ENCODE assay signal across 9 cellular contexts in the genomic region with DNA sequence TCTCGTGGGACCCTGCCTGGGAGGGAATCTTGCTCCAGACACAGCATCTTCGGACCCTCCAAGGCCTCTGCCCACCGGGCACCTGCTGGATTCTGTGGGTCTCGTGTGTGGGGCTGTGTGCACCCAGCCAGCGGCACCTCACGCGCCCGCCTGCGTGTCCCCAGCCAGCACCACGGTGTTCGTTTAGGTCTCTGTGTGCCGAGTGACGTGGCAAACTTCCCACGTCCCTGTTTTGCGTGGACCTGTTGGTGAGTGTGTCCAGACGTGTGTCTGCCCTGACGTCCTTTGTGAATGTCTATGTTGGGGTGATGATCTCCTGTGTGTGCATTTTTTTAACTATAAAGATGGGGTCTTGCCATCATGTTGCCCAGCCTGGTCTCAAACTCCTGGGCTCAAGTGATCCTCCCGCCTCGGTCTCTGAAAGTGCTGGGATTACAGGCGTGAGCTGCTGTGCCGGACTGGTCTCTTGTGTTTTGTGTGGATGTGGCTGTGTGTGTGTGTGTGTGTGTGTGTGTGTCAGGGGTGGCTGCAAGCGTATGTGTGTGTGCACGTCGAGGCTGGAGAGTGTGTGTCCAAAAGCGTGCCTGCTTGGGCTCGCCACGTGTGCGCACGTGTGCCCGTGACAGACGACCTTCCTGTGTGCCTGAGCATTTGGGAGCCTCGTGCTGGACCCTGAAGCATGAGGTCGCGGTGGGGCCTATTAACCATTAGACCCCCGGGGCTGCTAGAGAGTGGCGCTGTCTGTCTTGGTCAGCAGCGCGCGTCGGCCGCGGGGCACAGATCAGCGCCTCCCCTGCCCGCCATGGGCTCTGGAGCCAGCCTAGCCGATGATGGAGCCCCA. TPM values are rescaled to one million over a fixed set of nuclear protein-coding genes. Genes with fewer than 3 reads are reported as not detected.
DNase-seq lines count a peak whose midpoint lies in the region; ATAC-seq and TF ChIP-seq lines count a peak whose summit lies in the region.
"Had no signal": no experiment of that assay in that cellular context is flagged by ENCODE, and none has a peak within 500 bp of the region (broad histone marks: within the 10 kb centered on the region; RNA-seq: fewer than 3 reads in every experiment).

No MANE protein-coding gene starts in this region.

- no peak for TF ChIP-seq EP300 in esophagus muscularis mucosa (IDR thresholded peaks at IDR 0.05)

- DNase-seq in CD8-positive, alpha-beta memory T cell, result no peak
- DNase-seq in SJSA1 (ENCODE audit: low read depth in 1 of 2, low spot score in 2 of 2) (no peak), esophagus muscularis mucosa (ENCODE audit: extremely low spot score) (no peak), gastrocnemius medialis (no peak), HAP-1 (ENCODE audit: low spot score in 2 of 2) (no peak), NCI-H2171 (lab: John Stamatoyannopoulos, UW) (no peak), islet precursor cell (no peak)

- H3K36me3 Mint-ChIP-seq in CD8-positive, alpha-beta memory T cell, result peaks cover 0 to 4% (median 3%) of the 10 kb centered on the region in 3 donors

- peaks cover 0 to 2% (median 0%) of the 10 kb centered on the region in 5 donors for H3K9me3 Mint-ChIP-seq in CD8-positive, alpha-beta memory T cell

- no peaks in the 10 kb centered on the region for H3K9me3 ChIP-seq in CD8-positive, alpha-beta memory T cell (ENCODE audit: low read length)
- H3K9me3 ChIP-seq in SJSA1 (replicated peaks) (no peaks in the 10 kb centered on the region), esophagus muscularis mucosa (no peaks in the 10 kb centered on the region), gastrocnemius medialis (no peaks in the 10 kb centered on the region), HAP-1 (no peaks in the 10 kb centered on the region)

- peaks cover 13% of the 10 kb centered on the region for H3K4me1 ChIP-seq in CD8-positive, alpha-beta memory T cell (ENCODE audit: insufficient read depth, low read length)
- peaks cover 15% of the 10 kb centered on the region for H3K4me1 ChIP-seq in SJSA1 (replicated peaks)
- peaks cover 11 to 29% (median 23%) of the 10 kb centered on the region in 4 donors for H3K4me1 ChIP-seq in esophagus muscularis mucosa
- H3K4me1 ChIP-seq in gastrocnemius medialis, result peaks cover 0 to 7% of the 10 kb centered on the region in 2 donors
- H3K4me1 ChIP-seq in HAP-1, result no peaks in the 10 kb centered on the region

- ATAC-seq in gastrocnemius medialis, result no peak
- no peak for ATAC-seq in HG03432 (IDR thresholded peaks at IDR 0.05; ENCODE audit: unreplicated experiment)

- peaks cover 19 to 26% (median 24%) of the 10 kb centered on the region in 3 donors for H3K4me1 Mint-ChIP-seq in CD8-positive, alpha-beta memory T cell

- TF ChIP-seq CTCF in esophagus muscularis mucosa (IDR thresholded peaks at IDR 0.05), result no peak
- no peak for TF ChIP-seq CTCF in gastrocnemius medialis (IDR thresholded peaks at IDR 0.05 in 4 of 5, conservative IDR thresholded peaks at IDR 0.05 in 1 of 5)

- no peaks in the 10 kb centered on the region for H3K36me3 ChIP-seq in CD8-positive, alpha-beta memory T cell (ENCODE audit: insufficient read depth, low read length)
- peaks cover 3% of the 10 kb centered on the region; the same call in 1 of the 2 replicates for H3K36me3 ChIP-seq in SJSA1
- H3K36me3 ChIP-seq in esophagus muscularis mucosa, result peaks cover 0 to 9% (median 7%) of the 10 kb centered on the region in 4 donors
- no peaks in the 10 kb centered on the region for H3K36me3 ChIP-seq in gastrocnemius medialis
- peaks cover 24% of the 10 kb centered on the region for H3K36me3 ChIP-seq in HAP-1 (replicated peaks)

- in situ Hi-C loops in gastrocnemius medialis (cut with MboI; ENCODE audit: low sequenced_read_pairs in 4 of 4), result no loop called here
- in situ Hi-C loops in HAP-1 (cut with MboI; ENCODE audit: low sequenced_read_pairs), result no loop called here

- H3K27ac Mint-ChIP-seq in CD8-positive, alpha-beta memory T cell, result peak overlapping the region; percentile 0 to 79 (median 56)

- peak overlapping the region; percentile 22 for H3K4me3 ChIP-seq in CD8-positive, alpha-beta memory T cell (ENCODE audit: low read length)
- H3K4me3 ChIP-seq in SJSA1 (peak overlapping the region; percentile 23), esophagus muscularis mucosa (peak overlapping the region; percentile 42 to 57 (median 44)), gastrocnemius medialis (peak overlapping the region; percentile 34 to 50 (median 44)), HAP-1 (no peak overlapping the region)

- no peak for TF ChIP-seq POLR2A in esophagus muscularis mucosa (IDR thresholded peaks at IDR 0.05; ENCODE audit: low read depth)
- TF ChIP-seq POLR2A in gastrocnemius medialis (IDR thresholded peaks at IDR 0.05), result no peak

- intact Hi-C loops in esophagus muscularis mucosa (cut with DNase I), result loop anchor here (5.0 kb wide), 1 partner anchor 36 kb away; no protein-coding TSS in a partner anchor
- intact Hi-C loops in gastrocnemius medialis (cut with DNase I; ENCODE audit: low total_unique reads), result no loop called here

- CTCF ChIA-PET in CD8-positive, alpha-beta memory T cell (lab: Charles Lee), result no interaction called here

- POLR2A ChIA-PET in CD8-positive, alpha-beta memory T cell (lab: Charles Lee), result no interaction called here

- H3K4me3 Mint-ChIP-seq in CD8-positive, alpha-beta memory T cell, result peak overlapping the region; percentile 58 to 76 (median 75)

- H3K27me3 ChIP-seq in CD8-positive, alpha-beta memory T cell (ENCODE audit: insufficient read depth, low read length, poor library complexity, severe bottlenecking), result no peaks in the 10 kb centered on the region
- H3K27me3 ChIP-seq in SJSA1 (replicated peaks) (no peaks in the 10 kb centered on the region), esophagus muscularis mucosa (no peaks in the 10 kb centered on the region), gastrocnemius medialis (no peaks in the 10 kb centered on the region), HAP-1 (ENCODE audit: low read depth) (no peaks in the 10 kb centered on the region)

- no peaks in the 10 kb centered on the region for H3K27me3 Mint-ChIP-seq in CD8-positive, alpha-beta memory T cell

- WGBS in esophagus muscularis mucosa, result 62% methylated on average over 16 of the region's 45 CpGs

- no peak overlapping the region for H3K27ac ChIP-seq in CD8-positive, alpha-beta memory T cell (ENCODE audit: low read depth, low read length)
- H3K27ac ChIP-seq in SJSA1, result no peak overlapping the region
- peak overlapping the region; percentile 72 to 84 (median 79) for H3K27ac ChIP-seq in esophagus muscularis mucosa (replicated peaks in 1 of 4)
- H3K27ac ChIP-seq in gastrocnemius medialis, result peak overlapping the region in 1 of 4 donors; percentile 68

RNA-seq across cellular contexts. Expression of a gene that starts 15.7 kb away (rescaled TPM):
- total RNA-seq in CD8-positive, alpha-beta memory T cell, result 10 to 100 TPM; 12.8 to 15.9 TPM
- 0.49 TPM for polyA plus RNA-seq in CD8-positive, alpha-beta memory T cell
- 4.2 and 8.1 TPM in 2 replicates for total RNA-seq in SJSA1 (2014; rRNA removed; shearing (Covaris generic))
- 1 to 10 TPM; 2.9 to 8.4 (median 5.0) TPM for total RNA-seq in esophagus muscularis mucosa
- 1 to 10 TPM; 1.8 to 9.9 (median 7.8) TPM for total RNA-seq in gastrocnemius medialis

RNA-seq across cellular contexts. Expression of a gene that starts 24.4 kb away (rescaled TPM):
- total RNA-seq in CD8-positive, alpha-beta memory T cell, result 1 to 10 TPM; 1.2 to 2.3 TPM
- 0.49 TPM for polyA plus RNA-seq in CD8-positive, alpha-beta memory T cell
- total RNA-seq in SJSA1 (2014; rRNA removed; shearing (Covaris generic)), result not detected in 2 replicates
- total RNA-seq in esophagus muscularis mucosa, result not detected
- total RNA-seq in gastrocnemius medialis, result not detected

RNA-seq across cellular contexts. Expression of a gene that starts 28.5 kb away (rescaled TPM):
- 10 to 100 TPM; 60.7 to 65.2 TPM for total RNA-seq in CD8-positive, alpha-beta memory T cell
- polyA plus RNA-seq in CD8-positive, alpha-beta memory T cell, result 197 TPM
- total RNA-seq in SJSA1 (2014; rRNA removed; shearing (Covaris generic)), result 23.9 and 38.2 TPM in 2 replicates
- 10 to 100 TPM; 32.0 to 52.5 (median 40.0) TPM for total RNA-seq in esophagus muscularis mucosa
- total RNA-seq in gastrocnemius medialis, result 10 to 100 TPM; 37.2 to 49.1 (median 44.3) TPM

RNA-seq across cellular contexts. Expression of a gene that starts 42.6 kb away (rescaled TPM):
- total RNA-seq in CD8-positive, alpha-beta memory T cell, result 100 to 1,000 TPM; 108 to 133 TPM
- polyA plus RNA-seq in CD8-positive, alpha-beta memory T cell, result 61.3 TPM
- total RNA-seq in SJSA1 (2014; rRNA removed; shearing (Covaris generic)), result 43.2 and 60.5 TPM in 2 replicates
- total RNA-seq in esophagus muscularis mucosa (10 to 100 TPM in 3 of 4 donors, 1 to 10 TPM in 1; 9.9 to 30.3 (median 28.4) TPM), gastrocnemius medialis (10 to 100 TPM in 3 of 4 donors, 1 to 10 TPM in 1; 4.4 to 59.0 (median 28.6) TPM)

RNA-seq across cellular contexts. Expression of a gene that starts 48.2 kb away (rescaled TPM):
- total RNA-seq in CD8-positive, alpha-beta memory T cell, result not detected
- polyA plus RNA-seq in CD8-positive, alpha-beta memory T cell, result not detected
- not detected in 2 replicates for total RNA-seq in SJSA1 (2014; rRNA removed; shearing (Covaris generic))
- total RNA-seq in esophagus muscularis mucosa (not detected), gastrocnemius medialis (not detected)
- polyA plus RNA-seq: neural cell had no signal

Comparison
In these comparisons a context has a peak if more than half of its experiments do, and no peak if none do; other contexts are left out.
1. H3K27ac ChIP-seq: peak in esophagus muscularis mucosa (4 of 4); none in CD8-positive, alpha-beta memory T cell (single experiment) and SJSA1 (single experiment).